Comparison of ENCODE assay signal across 11 cellular contexts in the genomic region with DNA sequence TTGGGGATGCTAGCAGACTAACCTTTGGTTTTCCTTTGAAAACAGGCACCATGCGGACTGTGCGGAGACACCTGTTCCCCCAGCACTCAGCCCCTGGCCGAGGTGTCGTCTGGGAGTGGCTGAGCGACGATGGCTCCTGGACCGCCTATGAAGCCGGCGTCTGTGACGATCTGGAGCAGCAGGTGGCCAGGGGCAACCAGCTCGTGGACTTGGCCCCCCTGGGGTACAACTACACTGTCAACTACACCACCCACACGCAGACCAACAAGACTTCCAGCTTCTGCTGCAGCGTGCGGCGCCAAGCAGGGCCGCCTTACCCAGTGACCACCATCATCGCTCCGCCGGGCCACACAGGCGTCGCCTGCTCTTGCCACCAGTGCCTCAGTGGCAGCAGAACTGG. TPM values are rescaled to one million over a fixed set of nuclear protein-coding genes. Genes with fewer than 3 reads are reported as not detected.
"Had no signal": no experiment of that assay in that cellular context is flagged by ENCODE, and none has a peak within 500 bp of the region (broad histone marks: within the 10 kb centered on the region; RNA-seq: fewer than 3 reads in every experiment).

No MANE protein-coding gene starts in this region.

RNA-seq across cellular contexts. Expression of a gene that starts 51.6 kb away (rescaled TPM):
- total RNA-seq: OCI-LY7, PC-3, PC-9, Peyer's patch, Right ventricle myocardium inferior, Right ventricle myocardium superior, RPMI7951, SJCRH30, SJSA1, SK-MEL-5 had no signal
- polyA plus RNA-seq: SK-N-SH had no signal
